8 cellular contexts compared by ENCODE assay signal in the genomic region with DNA sequence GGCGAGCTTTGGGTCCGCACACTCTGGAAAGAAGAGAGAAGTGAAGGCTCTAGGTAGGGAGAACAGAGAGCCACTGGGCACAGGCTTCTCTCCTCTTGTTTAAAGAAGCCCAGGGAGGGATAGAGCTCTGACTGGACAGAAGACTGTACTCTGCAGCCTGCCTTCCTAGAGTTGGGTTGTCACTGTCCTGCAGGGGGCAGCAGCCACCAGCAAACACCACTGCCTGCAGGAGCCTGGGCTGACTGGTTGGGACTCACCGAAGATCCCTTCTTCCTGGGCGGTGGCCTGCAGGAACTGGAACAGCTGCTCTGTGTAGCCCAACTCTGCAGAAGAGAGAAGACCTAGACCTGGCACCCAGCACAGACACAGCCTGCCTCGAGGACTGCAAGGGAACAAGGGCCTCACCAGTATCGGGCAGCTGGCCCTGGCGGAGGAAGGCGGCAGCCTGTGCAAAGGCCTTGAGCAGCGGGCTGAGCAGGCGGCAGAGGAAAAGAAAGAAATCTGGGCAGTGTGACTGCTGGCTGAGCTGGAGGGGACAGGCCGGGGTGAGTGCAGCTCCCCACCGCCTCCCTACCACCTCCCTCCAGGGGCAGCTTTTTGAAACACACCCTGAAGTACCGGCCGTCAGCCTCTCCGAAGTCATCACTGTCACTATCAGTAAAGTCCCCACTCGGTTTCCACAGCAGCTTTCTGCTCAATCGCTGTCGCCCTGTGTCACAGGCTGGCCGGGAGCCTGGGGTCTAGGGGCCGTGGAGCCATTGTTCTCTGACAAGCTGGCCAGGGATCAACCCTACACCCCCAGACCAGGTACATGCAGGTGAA. TPM values are rescaled to one million over a fixed set of nuclear protein-coding genes. Genes with fewer than 3 reads are reported as not detected.
DNase-seq lines count a peak whose midpoint lies in the region; ATAC-seq and TF ChIP-seq lines count a peak whose summit lies in the region.
"Not testable (repeated sequence)": the region's sequence is repeated elsewhere in the genome, so short reads cannot be mapped to it uniquely, and the experiment has no call there.

No MANE protein-coding gene starts in this region.

- ATAC-seq in HG02571 (IDR thresholded peaks at IDR 0.05; ENCODE audit: unreplicated experiment), result peak; percentile 60

- H3K27me3 ChIP-seq in testis, result not testable (repeated sequence)

- peak overlapping the region; percentile 23 for H3K27ac Mint-ChIP-seq in chondrocyte (ENCODE audit: unreplicated experiment)

- H3K4me3 ChIP-seq in NB4 (ENCODE audit: low read depth, low read length); testis: not testable (repeated sequence)

- H3K36me3 Mint-ChIP-seq in chondrocyte (ENCODE audit: low read depth), result not testable (repeated sequence)

- H3K4me1 Mint-ChIP-seq in chondrocyte (ENCODE audit: low read depth), result not testable (repeated sequence)

- not testable (repeated sequence) for H3K27me3 Mint-ChIP-seq in chondrocyte (ENCODE audit: low read depth)

- intact Hi-C loops in testis (cut with DNase I; ENCODE audit: low total_unique reads), result not testable (repeated sequence)

- H3K4me1 ChIP-seq in testis, result not testable (repeated sequence)

- not testable (repeated sequence) for H3K9me3 Mint-ChIP-seq in chondrocyte (ENCODE audit: low read depth)

- peak; percentile 87 for DNase-seq in GM03348 (ENCODE audit: low spot score)
- peak; percentile 81 for DNase-seq in NB4 (ENCODE audit: low read depth)
- peak; percentile 21 to 55 for DNase-seq in activated CD8-positive, alpha-beta memory T cell treated with anti-CD3 and anti-CD28 coated beads for 4 hours (ENCODE audit: low read depth in 2 of 2)
- not testable (repeated sequence) for DNase-seq in chondrocyte (ENCODE audit: low spot score)
- peak; percentile 73 for DNase-seq in iPS-NIHi7 (ENCODE audit: extremely low spot score)
- DNase-seq in retina, result peak; percentile 84
- peak; percentile 92 for DNase-seq in testis

- 54 to 76% methylated on average over 2 to 19 of the region's 20 CpGs for WGBS in testis, 2 donors

- not testable (repeated sequence) for H3K9me3 ChIP-seq in testis

- not testable (repeated sequence) for H3K27ac ChIP-seq in testis

- H3K4me3 Mint-ChIP-seq in chondrocyte (ENCODE audit: unreplicated experiment), result not testable (repeated sequence)

- TF ChIP-seq CTCF in NB4 (IDR thresholded peaks at IDR 0.05; ENCODE audit: low read depth, low read length) (peak; percentile 82), chondrocyte (IDR thresholded peaks at IDR 0.05) (peak; percentile 85), testis (IDR thresholded peaks at IDR 0.05) (peak; percentile 74 to 88 (median 78))

- not testable (repeated sequence) for H3K36me3 ChIP-seq in testis (ENCODE audit: low read depth, missing control alignments)

- TF ChIP-seq POLR2A in NB4 (IDR thresholded peaks at IDR 0.05; ENCODE audit: extremely low read depth, insufficient read length); testis (IDR thresholded peaks at IDR 0.05): not testable (repeated sequence)

RNA-seq across cellular contexts. Expression of gene GPAT2, which starts 11.8 kb away (rescaled TPM):
- total RNA-seq in chondrocyte (not detected in 3 replicates), testis (10 to 100 TPM; 23.5 to 38.9 TPM)
- polyA plus RNA-seq in testis (ENCODE audit: insufficient read depth, low read depth, low replicate concordance), result 20.5 TPM

RNA-seq across cellular contexts. Expression of gene ANKRD36C, which starts 31.3 kb away (rescaled TPM):
- total RNA-seq in chondrocyte, result 29.9 to 50.8 TPM (median 33.8 TPM) in 3 replicates
- 100 to 1,000 TPM; 360 to 411 TPM for total RNA-seq in testis
- 10.5 TPM for polyA plus RNA-seq in testis (ENCODE audit: insufficient read depth, low read depth, low replicate concordance)

Comparison
In these comparisons a context has a peak if more than half of its experiments do, and no peak if none do; other contexts are left out.
1. RNA of gene GPAT2, which starts 11.8 kb away (total RNA-seq): 23.5 to 38.9 TPM in testis; not detected in chondrocyte; every median in the first group is over 10 times any median in the second.
2. Peak in every context shown above with its lines, with median percentiles within 50 percentile points of each other: CTCF ChIP-seq.